In the genomic region with DNA sequence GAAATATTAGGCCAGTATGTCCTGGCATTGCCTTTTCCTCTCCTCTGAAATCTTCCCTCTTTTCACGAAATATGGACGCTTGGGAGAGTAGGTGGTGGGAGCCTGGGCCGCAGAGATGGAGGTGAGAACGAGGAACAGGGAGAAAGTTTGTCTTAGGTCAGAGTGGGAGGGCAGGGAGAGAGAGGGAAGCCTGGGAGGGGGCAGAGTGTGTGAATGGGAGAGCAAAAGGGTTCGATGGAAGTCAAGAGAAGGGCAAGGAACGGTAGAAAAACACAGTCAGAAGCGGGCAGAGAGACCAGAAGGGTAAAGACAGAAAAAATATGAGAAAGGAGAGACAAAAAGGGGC, we compare ENCODE assay signal across 11 cellular contexts. TPM values are rescaled to one million over a fixed set of nuclear protein-coding genes. Genes with fewer than 3 reads are reported as not detected.
DNase-seq lines count a peak whose midpoint lies in the region; ATAC-seq and TF ChIP-seq lines count a peak whose summit lies in the region.
"Had no signal": no experiment of that assay in that cellular context is flagged by ENCODE, and none has a peak within 500 bp of the region (broad histone marks: within the 10 kb centered on the region; RNA-seq: fewer than 3 reads in every experiment).

No MANE protein-coding gene starts in this region.

- CTCF ChIA-PET in activated naive CD4-positive, alpha-beta T cell treated with anti-CD3 and anti-CD28 coated beads for 36 hours (lab: Charles Lee), result interaction anchor here (0.6 kb wide), 1 partner anchor 590 kb away, joined by 3 read pairs; no protein-coding TSS in a partner anchor

- peaks cover 5% of the 10 kb centered on the region for H3K79me1 ChIP-seq in mesendoderm (ENCODE audit: low read length)

- peaks cover 4% of the 10 kb centered on the region for H3K4me1 Mint-ChIP-seq in activated naive CD4-positive, alpha-beta T cell treated with anti-CD3 and anti-CD28 coated beads for 36 hours (ENCODE audit: low read depth)
- peaks cover 20% of the 10 kb centered on the region for H3K4me1 Mint-ChIP-seq in chondrocyte (ENCODE audit: low read depth)

- H4K8ac ChIP-seq in mesendoderm (ENCODE audit: low read depth, low read length), result no peak overlapping the region

- no peaks in the 10 kb centered on the region for H3K36me3 Mint-ChIP-seq in activated naive CD4-positive, alpha-beta T cell treated with anti-CD3 and anti-CD28 coated beads for 36 hours (ENCODE audit: low read depth)
- H3K36me3 Mint-ChIP-seq in activated naive CD4-positive, alpha-beta T cell treated with anti-CD3 and anti-CD28 coated beads, Interleukin-2, amount 50 U/mL, for 72 hours, result peaks cover 0 to 11% of the 10 kb centered on the region in 2 donors
- no peaks in the 10 kb centered on the region for H3K36me3 Mint-ChIP-seq in chondrocyte (ENCODE audit: low read depth)

- peak overlapping the region; percentile 99 for H3K18ac ChIP-seq in mesendoderm (ENCODE audit: low read length)

- no CpG with 5 or more reads among the region's 7 CpGs for WGBS in mesendoderm (ENCODE audit: extremely low coverage, insufficient coverage, low lambda C conversion rate)

- no peak for ATAC-seq in activated naive CD4-positive, alpha-beta T cell treated with anti-CD3 and anti-CD28 coated beads, Interleukin-2, amount 50 U/mL, for 72 hours
- ATAC-seq in HG03354 (IDR thresholded peaks at IDR 0.05; ENCODE audit: poor library complexity, severe bottlenecking, unreplicated experiment) (no peak), GM21381 (IDR thresholded peaks at IDR 0.05; ENCODE audit: unreplicated experiment) (no peak), HG03521 (IDR thresholded peaks at IDR 0.05; ENCODE audit: unreplicated experiment) (no peak)

- H3K4me2 ChIP-seq in mesendoderm (ENCODE audit: low read length), result peak overlapping the region; percentile 44

- H3K9me3 Mint-ChIP-seq in activated naive CD4-positive, alpha-beta T cell treated with anti-CD3 and anti-CD28 coated beads for 36 hours, result no peaks in the 10 kb centered on the region
- H3K9me3 Mint-ChIP-seq in activated naive CD4-positive, alpha-beta T cell treated with anti-CD3 and anti-CD28 coated beads, Interleukin-2, amount 50 U/mL, for 72 hours, result no peaks in the 10 kb centered on the region
- no peaks in the 10 kb centered on the region for H3K9me3 Mint-ChIP-seq in chondrocyte (ENCODE audit: low read depth)

- H3K27me3 ChIP-seq in mesendoderm (ENCODE audit: insufficient read depth, low read length, poor library complexity) (peaks cover 2% of the 10 kb centered on the region), tibial artery (no peaks in the 10 kb centered on the region)

- no peaks in the 10 kb centered on the region for H3K9me3 ChIP-seq in tibial artery

- peaks cover 59% of the 10 kb centered on the region for H3K27me3 Mint-ChIP-seq in activated naive CD4-positive, alpha-beta T cell treated with anti-CD3 and anti-CD28 coated beads for 36 hours (ENCODE audit: low read depth)
- peaks cover 73% of the 10 kb centered on the region for H3K27me3 Mint-ChIP-seq in chondrocyte (ENCODE audit: low read depth)

- H3K27ac ChIP-seq in mesendoderm (ENCODE audit: low read depth, low read length) (no peak overlapping the region), tibial artery (peak overlapping the region; percentile 100)

- H4K5ac ChIP-seq in mesendoderm (ENCODE audit: low read length), result no peak overlapping the region

- H3K4me3 ChIP-seq in mesendoderm (ENCODE audit: low read length) (peak overlapping the region; percentile 53), tibial artery (peak overlapping the region; percentile 96 to 100)

- H3K4me1 ChIP-seq in mesendoderm (ENCODE audit: control insufficient read depth, low read depth, low read length) (peaks cover 12% of the 10 kb centered on the region), tibial artery (peaks cover 0 to 54% (median 40%) of the 10 kb centered on the region in 4 donors)

- peak overlapping the region; percentile 51 for H3K23ac ChIP-seq in mesendoderm (ENCODE audit: low read length)

- no peak for DNase-seq in activated naive CD4-positive, alpha-beta T cell treated with anti-CD3 and anti-CD28 coated beads for 36 hours
- DNase-seq in activated naive CD4-positive, alpha-beta T cell treated with anti-CD3 and anti-CD28 coated beads, Interleukin-2, amount 50 U/mL, for 72 hours (ENCODE audit: low spot score in 2 of 2), result no peak
- DNase-seq in chondrocyte (ENCODE audit: low spot score) (no peak), mesendoderm (no peak), tibial artery (no peak)
- DNase-seq: Kasumi-1; stimulated activated naive CD4-positive, alpha-beta T cell treated with Interleukin-2 at 50 U/mL for 16 hours had no signal

- peak overlapping the region; percentile 91 for H3K56ac ChIP-seq in mesendoderm (ENCODE audit: low read length)

- peak overlapping the region; percentile 51 for H3K4me3 Mint-ChIP-seq in activated naive CD4-positive, alpha-beta T cell treated with anti-CD3 and anti-CD28 coated beads for 36 hours
- peak overlapping the region; percentile 74 for H3K4me3 Mint-ChIP-seq in chondrocyte (ENCODE audit: unreplicated experiment)

- H3K36me3 ChIP-seq in mesendoderm (ENCODE audit: control insufficient read depth, insufficient read depth, low read length) (no peaks in the 10 kb centered on the region), tibial artery (no peaks in the 10 kb centered on the region)

- H2BK5ac ChIP-seq in mesendoderm (ENCODE audit: low read length), result no peak overlapping the region

- TF ChIP-seq CTCF in chondrocyte (IDR thresholded peaks at IDR 0.05) (no peak), tibial artery (IDR thresholded peaks at IDR 0.05) (no peak)

- H3K4ac ChIP-seq in mesendoderm (ENCODE audit: low read depth, low read length), result no peak overlapping the region

- peaks cover 4% of the 10 kb centered on the region for H3K79me2 ChIP-seq in mesendoderm (ENCODE audit: control insufficient read depth, insufficient read depth, low read length)

- H3K27ac Mint-ChIP-seq in activated naive CD4-positive, alpha-beta T cell treated with anti-CD3 and anti-CD28 coated beads for 36 hours, result no peak overlapping the region
- no peak overlapping the region for H3K27ac Mint-ChIP-seq in activated naive CD4-positive, alpha-beta T cell treated with anti-CD3 and anti-CD28 coated beads, Interleukin-2, amount 50 U/mL, for 72 hours
- H3K27ac Mint-ChIP-seq in chondrocyte (ENCODE audit: unreplicated experiment), result no peak overlapping the region

- H3K9ac ChIP-seq in mesendoderm (ENCODE audit: low read length), result peak overlapping the region; percentile 82

- intact Hi-C loops in activated naive CD4-positive, alpha-beta T cell treated with anti-CD3 and anti-CD28 coated beads for 36 hours (cut with micrococcal nuclease), result loop anchor here (10.0 kb wide), 2 partner anchors 209 to 239 kb away; no protein-coding TSS in a partner anchor
- intact Hi-C loops in tibial artery (cut with DNase I; ENCODE audit: low total_unique reads), result loop anchor here (10.0 kb wide), 1 partner anchor 211 kb away; no protein-coding TSS in a partner anchor

- H2BK120ac ChIP-seq in mesendoderm (ENCODE audit: low read depth, low read length), result peak overlapping the region; percentile 56

- H2AK5ac ChIP-seq in mesendoderm (ENCODE audit: low read length), result no peak overlapping the region

- no peak overlapping the region for H2BK15ac ChIP-seq in mesendoderm (replicated peaks; ENCODE audit: low read depth)

RNA-seq across cellular contexts. Expression of a gene that starts 1.2 kb away (rescaled TPM):
- not detected for total RNA-seq in activated naive CD4-positive, alpha-beta T cell treated with anti-CD3 and anti-CD28 coated beads for 36 hours
- not detected for total RNA-seq in activated naive CD4-positive, alpha-beta T cell treated with anti-CD3 and anti-CD28 coated beads, Interleukin-2, amount 50 U/mL, for 72 hours
- 0.44 to 0.90 TPM (median 0.68 TPM) in 3 replicates for total RNA-seq in chondrocyte
- polyA plus RNA-seq in mesendoderm (2013, experiment 1 of 2), result 3.4 TPM
- 2.7 TPM for polyA plus RNA-seq in mesendoderm (2013, experiment 2 of 2)
- polyA plus RNA-seq: BJ had no signal
